Comparison of ENCODE assay signal across 15 cellular contexts in the genomic region with DNA sequence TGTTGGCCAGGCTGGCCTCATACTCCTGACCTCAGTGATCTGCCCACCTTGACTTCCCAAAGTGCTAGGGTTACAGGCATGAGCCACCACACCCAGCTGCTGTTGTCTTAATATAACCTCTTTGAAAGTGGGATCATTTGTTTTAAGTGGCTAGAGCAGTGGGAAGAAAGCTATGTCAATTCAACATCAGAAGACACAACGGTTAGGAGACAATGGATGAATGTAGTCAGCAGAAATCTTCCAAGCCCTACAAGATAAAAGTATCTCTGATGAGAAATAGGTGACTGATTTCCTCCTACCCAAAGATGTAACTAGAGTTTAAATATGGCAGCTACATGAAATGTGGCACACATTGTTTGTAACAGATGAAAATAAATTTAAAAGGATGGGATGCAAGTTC. TPM values are rescaled to one million over a fixed set of nuclear protein-coding genes. Genes with fewer than 3 reads are reported as not detected.
DNase-seq lines count a peak whose midpoint lies in the region; ATAC-seq and TF ChIP-seq lines count a peak whose summit lies in the region.
"Had no signal": no experiment of that assay in that cellular context is flagged by ENCODE, and none has a peak within 500 bp of the region (broad histone marks: within the 10 kb centered on the region; RNA-seq: fewer than 3 reads in every experiment).

No MANE protein-coding gene starts in this region.

- H3K27ac Mint-ChIP-seq in activated CD4-positive, alpha-beta T cell treated with anti-CD3 and anti-CD28 coated beads for 36 hours, result peak overlapping the region; percentile 42
- peak overlapping the region in 1 of 2 donors; percentile 85 for H3K27ac Mint-ChIP-seq in activated naive CD4-positive, alpha-beta T cell treated with anti-CD3 and anti-CD28 coated beads, Interleukin-2, amount 50 U/mL, for 72 hours
- H3K27ac Mint-ChIP-seq: CD14-positive monocyte; CD8-positive, alpha-beta T cell; HFFc6 had no signal

- H3K36me3 Mint-ChIP-seq in activated CD4-positive, alpha-beta T cell treated with anti-CD3 and anti-CD28 coated beads for 36 hours (ENCODE audit: low read depth), result peaks cover 43% of the 10 kb centered on the region
- peaks cover 16 to 62% of the 10 kb centered on the region in 2 donors for H3K36me3 Mint-ChIP-seq in activated naive CD4-positive, alpha-beta T cell treated with anti-CD3 and anti-CD28 coated beads, Interleukin-2, amount 50 U/mL, for 72 hours

- TF ChIP-seq CTCF in GM13976 (IDR thresholded peaks at IDR 0.05; ENCODE audit: borderline replicate concordance, control extremely low read depth, extremely low read depth, insufficient read depth, missing control alignments), result no peak

- H3K9me3 Mint-ChIP-seq in activated CD4-positive, alpha-beta T cell treated with anti-CD3 and anti-CD28 coated beads for 36 hours (ENCODE audit: low read depth), result peaks cover 15% of the 10 kb centered on the region
- H3K9me3 Mint-ChIP-seq in activated naive CD4-positive, alpha-beta T cell treated with anti-CD3 and anti-CD28 coated beads, Interleukin-2, amount 50 U/mL, for 72 hours, result peaks cover 0 to 7% of the 10 kb centered on the region in 2 donors
- H3K9me3 Mint-ChIP-seq: CD8-positive, alpha-beta T cell had no signal

- H3K4me3 Mint-ChIP-seq in activated CD4-positive, alpha-beta T cell treated with anti-CD3 and anti-CD28 coated beads for 36 hours, result no peak overlapping the region
- H3K4me3 Mint-ChIP-seq: CD14-positive monocyte; CD8-positive, alpha-beta T cell; HFFc6 had no signal

- CTCF ChIA-PET in activated CD4-positive, alpha-beta T cell treated with anti-CD3 and anti-CD28 coated beads for 36 hours (lab: Charles Lee), result no interaction called here

- in situ Hi-C loops in GM13976 (cut with MboI; ENCODE audit: low sequenced_read_pairs, unreplicated experiment), result loop anchor here (10.0 kb wide), 1 partner anchor 119 kb away; no protein-coding TSS in a partner anchor

- intact Hi-C loops in activated CD4-positive, alpha-beta T cell treated with anti-CD3 and anti-CD28 coated beads for 36 hours (cut with DNase I, micrococcal nuclease), result no loop called here

- no peak for DNase-seq in activated CD4-positive, alpha-beta T cell treated with anti-CD3 and anti-CD28 coated beads for 36 hours
- no peak for DNase-seq in activated CD4-positive, alpha-beta T cell treated with anti-CD3 and anti-CD28 coated beads, Interleukin-2, amount 50 U/mL, for 48 hours
- DNase-seq in activated naive CD4-positive, alpha-beta T cell treated with anti-CD3 and anti-CD28 coated beads, Interleukin-2, amount 50 U/mL, for 72 hours (ENCODE audit: low spot score in 2 of 2), result no peak
- no peak for DNase-seq in activated naive CD4-positive, alpha-beta T cell treated with Interleukin-2 at 50 U/mL for 16 hours
- DNase-seq in myocyte (ENCODE audit: low read depth), result peak; percentile 69
- no peak for DNase-seq in NCI-H1930 (lab: John Stamatoyannopoulos, UW)
- no peak for DNase-seq in GM13976 (ENCODE audit: low spot score)
- DNase-seq: CD8-positive, alpha-beta T cell; COR-L47; DND-41; GDM1; HCEC 1CT; HFFc6 had no signal

- POLR2A ChIA-PET in activated CD4-positive, alpha-beta T cell treated with anti-CD3 and anti-CD28 coated beads for 36 hours (lab: Charles Lee), result no interaction called here

- ATAC-seq in activated CD4-positive, alpha-beta T cell treated with anti-CD3 and anti-CD28 coated beads for 36 hours, result no peak
- ATAC-seq in activated naive CD4-positive, alpha-beta T cell treated with anti-CD3 and anti-CD28 coated beads, Interleukin-2, amount 50 U/mL, for 72 hours, result peak; percentile 24 to 53
- no peak for ATAC-seq in HG03378 (IDR thresholded peaks at IDR 0.05; ENCODE audit: unreplicated experiment)

- H3K27me3 Mint-ChIP-seq in activated CD4-positive, alpha-beta T cell treated with anti-CD3 and anti-CD28 coated beads for 36 hours, result no peaks in the 10 kb centered on the region

- H3K4me1 Mint-ChIP-seq in activated CD4-positive, alpha-beta T cell treated with anti-CD3 and anti-CD28 coated beads for 36 hours, result peaks cover 17% of the 10 kb centered on the region
- H3K4me1 Mint-ChIP-seq: CD14-positive monocyte had no signal

RNA-seq across cellular contexts. Expression of gene TRIM25, which starts 20.0 kb away (rescaled TPM):
- 100 to 1,000 TPM; 173 to 241 TPM for total RNA-seq in activated CD4-positive, alpha-beta T cell treated with anti-CD3 and anti-CD28 coated beads for 36 hours
- 100 to 1,000 TPM; 139 to 215 TPM for total RNA-seq in activated naive CD4-positive, alpha-beta T cell treated with anti-CD3 and anti-CD28 coated beads, Interleukin-2, amount 50 U/mL, for 72 hours
- total RNA-seq in myocyte, result 12.5 and 19.9 TPM in 2 replicates
- 21.2 TPM for polyA plus RNA-seq in myocyte (2012)

RNA-seq across cellular contexts. Expression of gene COIL, which starts 27.0 kb away (rescaled TPM):
- total RNA-seq in activated CD4-positive, alpha-beta T cell treated with anti-CD3 and anti-CD28 coated beads for 36 hours, result 10 to 100 TPM; 20.9 to 21.3 TPM
- 10 to 100 TPM; 22.6 to 26.1 TPM for total RNA-seq in activated naive CD4-positive, alpha-beta T cell treated with anti-CD3 and anti-CD28 coated beads, Interleukin-2, amount 50 U/mL, for 72 hours
- total RNA-seq in myocyte, result 16.7 and 18.8 TPM in 2 replicates
- polyA plus RNA-seq in myocyte (2012), result 8.1 TPM

RNA-seq across cellular contexts. Expression of gene SCPEP1, which starts 44.1 kb away (rescaled TPM):
- total RNA-seq in activated CD4-positive, alpha-beta T cell treated with anti-CD3 and anti-CD28 coated beads for 36 hours, result 10 to 100 TPM in 1 of 2 experiments, 1 to 10 TPM in 1; 9.7 to 14.8 TPM
- 10 to 100 TPM; 17.6 to 33.2 TPM for total RNA-seq in activated naive CD4-positive, alpha-beta T cell treated with anti-CD3 and anti-CD28 coated beads, Interleukin-2, amount 50 U/mL, for 72 hours
- total RNA-seq in myocyte, result 59.6 and 71.6 TPM in 2 replicates
- 92.6 TPM for polyA plus RNA-seq in myocyte (2012)

Comparison
In these comparisons a context has a peak if more than half of its experiments do, and no peak if none do; other contexts are left out.
1. ATAC-seq: peak in activated naive CD4-positive, alpha-beta T cell treated with anti-CD3 and anti-CD28 coated beads, Interleukin-2, amount 50 U/mL, for 72 hours (2 of 2); none in activated CD4-positive, alpha-beta T cell treated with anti-CD3 and anti-CD28 coated beads for 36 hours (single experiment) and HG03378 (single experiment).